8 cellular contexts compared by ENCODE assay signal in the genomic region with DNA sequence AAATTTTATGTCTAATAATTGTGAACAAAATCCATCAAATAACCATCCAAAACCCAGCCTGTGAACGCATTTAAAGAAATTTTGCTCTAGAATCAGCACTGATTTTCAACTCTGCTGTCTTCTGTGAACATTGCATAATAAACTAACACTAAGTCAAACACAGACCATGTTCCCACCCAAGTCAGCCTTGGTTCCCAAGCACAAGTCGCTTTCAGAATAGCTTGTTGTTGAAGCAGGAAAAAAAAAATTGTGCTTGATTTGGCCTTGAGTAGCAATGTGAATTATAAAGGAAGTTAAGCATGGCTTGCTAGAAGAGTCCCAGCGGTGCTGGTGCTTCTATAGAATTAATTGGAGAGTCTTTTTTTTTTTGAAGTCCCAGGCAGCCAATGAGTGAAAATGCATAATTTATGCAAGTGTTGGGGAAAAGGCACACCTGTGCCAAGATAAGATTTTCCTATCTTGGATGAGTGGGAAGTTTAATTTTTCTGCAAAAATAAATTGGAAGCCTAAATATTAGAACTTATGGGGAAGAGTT. TPM values are rescaled to one million over a fixed set of nuclear protein-coding genes. Genes with fewer than 3 reads are reported as not detected.
"Had no signal": no experiment of that assay in that cellular context is flagged by ENCODE, and none has a peak within 500 bp of the region (broad histone marks: within the 10 kb centered on the region; RNA-seq: fewer than 3 reads in every experiment).

No MANE protein-coding gene starts in this region.

- H3K4me3 Mint-ChIP-seq: IgD-negative memory B cell had no signal

- H3K27ac Mint-ChIP-seq: IgD-negative memory B cell had no signal

- DNase-seq: GOT3, H7, HCEC 1CT, KBM-7 had no signal

- H3K27me3 Mint-ChIP-seq: IgD-negative memory B cell had no signal

- ATAC-seq: HepG2 had no signal

- H3K27ac ChIP-seq: HL-60, KMS-11 had no signal

- FAIRE-seq: HepG2 had no signal

RNA-seq across cellular contexts. Expression of a gene that starts 42.1 kb away (rescaled TPM):
- total RNA-seq: HepG2 had no signal
- polyA plus RNA-seq: HepG2, IgD-negative memory B cell had no signal
